In genomic region chr12:55715169-55715764, GRCh38 we compare ENCODE assay signal across 8 cellular contexts.
DNase-seq lines count a peak whose midpoint lies in the region; ATAC-seq and TF ChIP-seq lines count a peak whose summit lies in the region.

No MANE protein-coding gene starts in this region.

- H3F3A ChIP-seq in SU-DHL-6 (ENCODE audit: insufficient read depth), result no peaks in the 10 kb centered on the region

- peak overlapping the region; percentile 85 for H3K27ac ChIP-seq in SU-DHL-6 (ENCODE audit: low read depth, low read length)

- H3K9me3 ChIP-seq in SU-DHL-6 (ENCODE audit: insufficient read depth, low read length), result no peaks in the 10 kb centered on the region

- H3K9ac ChIP-seq in SU-DHL-6 (ENCODE audit: low read length), result peak overlapping the region; percentile 73

- peak overlapping the region; percentile 88 for H2AFZ ChIP-seq in SU-DHL-6 (ENCODE audit: low read depth, low read length, severe bottlenecking)

- H3K79me2 ChIP-seq in SU-DHL-6 (ENCODE audit: insufficient read depth, low read length), result no peaks in the 10 kb centered on the region

- TF ChIP-seq CTCF in SU-DHL-6 (IDR thresholded peaks at IDR 0.05; ENCODE audit: insufficient read depth, low read length, poor library complexity, severe bottlenecking) (no peak), fibroblast of pulmonary artery (IDR thresholded peaks at IDR 0.05; ENCODE audit: low read length, missing control alignments) (no peak)

- no peaks in the 10 kb centered on the region for H4K20me1 ChIP-seq in SU-DHL-6 (ENCODE audit: low read depth, low read length)

- no peaks in the 10 kb centered on the region for H3K27me3 ChIP-seq in SU-DHL-6 (ENCODE audit: low read length)

- peak; percentile 2 for ATAC-seq in GM19035 (IDR thresholded peaks at IDR 0.05; ENCODE audit: unreplicated experiment)
- ATAC-seq in HG03025 (IDR thresholded peaks at IDR 0.05; ENCODE audit: low FRiP score, unreplicated experiment), result no peak

- peak overlapping the region; percentile 74 for H3K4me2 ChIP-seq in SU-DHL-6 (ENCODE audit: low read depth, low read length, poor library complexity, severe bottlenecking)

- H3K4me3 ChIP-seq in SU-DHL-6 (ENCODE audit: insufficient read depth, low read length, poor library complexity, severe bottlenecking) (peak overlapping the region; percentile 86), fibroblast of pulmonary artery (replicated peaks; ENCODE audit: low read depth, low read length) (peak overlapping the region; percentile 73), skeletal muscle cell (ENCODE audit: low read depth, low read length) (peak overlapping the region; percentile 65)

- H3K36me3 ChIP-seq in SU-DHL-6 (ENCODE audit: low read length), result no peaks in the 10 kb centered on the region

- no peaks in the 10 kb centered on the region for H3K9me2 ChIP-seq in SU-DHL-6 (replicated peaks; ENCODE audit: insufficient read depth, low read length)

- DNase-seq in fibroblast of pulmonary artery (ENCODE audit: low read depth) (no peak), skeletal muscle cell (ENCODE audit: low read depth) (no peak), NCI-H1436 (lab: John Stamatoyannopoulos, UW) (no peak), foreskin melanocyte (no peak), MV-4-11 (lab: John Stamatoyannopoulos, UW) (no peak)
